ENCODE assay signal across 21 cellular contexts in genomic region chr9:36415822-36416515, GRCh38. TPM values are rescaled to one million over a fixed set of nuclear protein-coding genes. Genes with fewer than 3 reads are reported as not detected.
DNase-seq lines count a peak whose midpoint lies in the region; ATAC-seq, FAIRE-seq and TF ChIP-seq lines count a peak whose summit lies in the region.
"Had no signal": no experiment of that assay in that cellular context is flagged by ENCODE, and none has a peak within 500 bp of the region (broad histone marks: within the 10 kb centered on the region; RNA-seq: fewer than 3 reads in every experiment).

No MANE protein-coding gene starts in this region.

- 83 to 84% methylated on average over 2 to 11 of the region's 11 CpGs for WGBS in endodermal cell (ENCODE audit: insufficient coverage in 1 of 2, insufficient read length in 1 of 2), 2 experiments
- WGBS in trophoblast cell (ENCODE audit: extremely low coverage, insufficient coverage, insufficient read length): no CpG with 5 or more reads among the region's 11 CpGs
- 96% methylated on average over 11 of the region's 11 CpGs for WGBS in pancreas, 2 donors

- H3K4me3 Mint-ChIP-seq in endodermal cell: no peak overlapping the region

- H3K9ac ChIP-seq in endodermal cell (ENCODE audit: extremely low read depth, low read length, poor library complexity, severe bottlenecking) (no peak overlapping the region), trophoblast cell (ENCODE audit: low read length) (no peak overlapping the region)

- no peak overlapping the region for H3K4me3 ChIP-seq in NB4 (ENCODE audit: low read depth, low read length)
- H3K4me3 ChIP-seq in endodermal cell (ENCODE audit: low read length): no peak overlapping the region
- no peak overlapping the region for H3K4me3 ChIP-seq in trophoblast cell (ENCODE audit: low read depth, low read length)
- no peak overlapping the region for H3K4me3 ChIP-seq in pancreas
- H3K4me3 ChIP-seq: PC-9, SJCRH30, thoracic aorta had no signal

- FAIRE-seq in HTR-8/SVneo (lab: Jason Lieb, UNC): no peak
- no peak for FAIRE-seq in pancreas (lab: Jason Lieb, UNC)
- FAIRE-seq: islet of Langerhans had no signal

- TF ChIP-seq POLR2A in NB4 (IDR thresholded peaks at IDR 0.05; ENCODE audit: extremely low read depth, insufficient read length): no peak

- H2AFZ ChIP-seq in trophoblast cell (ENCODE audit: insufficient read depth, low read length, poor library complexity): no peak overlapping the region
- H2AFZ ChIP-seq: PC-9 had no signal

- no peak overlapping the region for H2AK5ac ChIP-seq in trophoblast cell (ENCODE audit: low read length)

- no peak overlapping the region for H3K14ac ChIP-seq in trophoblast cell (ENCODE audit: low read length)

- H3K4me2 ChIP-seq in trophoblast cell (ENCODE audit: low read length): no peak overlapping the region
- H3K4me2 ChIP-seq: PC-9 had no signal

- intact Hi-C loops in pancreas (cut with DNase I): loop anchor here in 1 of 3 donors (10.0 kb wide), 1 partner anchor 129 kb away; no protein-coding TSS in a partner anchor

- peaks cover 18% of the 10 kb centered on the region for H3K36me3 Mint-ChIP-seq in endodermal cell (ENCODE audit: low read depth)

- peak overlapping the region; percentile 66 for H3K27ac Mint-ChIP-seq in endodermal cell
- H3K27ac Mint-ChIP-seq: activated T-helper 2 cell treated with anti-CD3 and anti-CD28 coated beads, Interferon-gamma antibody, Interleukin-2, Interleukin-4, amounts not matched to agents 10 μg/mL and 5 μg/mL and 100 μg/mL, durations not matched to agents 14 hours and 24 hours and 36 hours had no signal

- H3K79me2 ChIP-seq in trophoblast cell (ENCODE audit: control insufficient read depth, insufficient read depth, low read length, poor library complexity): no peaks in the 10 kb centered on the region

- no peak overlapping the region for H3K4ac ChIP-seq in trophoblast cell (ENCODE audit: low read depth, low read length)

- H3K36me3 ChIP-seq in endodermal cell (ENCODE audit: control insufficient read depth, insufficient read depth, low read length): peaks cover 14% of the 10 kb centered on the region
- peaks cover 3 to 4% of the 10 kb centered on the region in 2 experiments for H3K36me3 ChIP-seq in trophoblast cell (ENCODE audit: control insufficient read depth in 1 of 2, insufficient read depth in 2 of 2, low read length in 2 of 2)
- no peaks in the 10 kb centered on the region for H3K36me3 ChIP-seq in pancreas
- H3K36me3 ChIP-seq: SJCRH30, thoracic aorta had no signal

- no peak overlapping the region for H2BK120ac ChIP-seq in trophoblast cell (ENCODE audit: insufficient read depth, low read length, poor library complexity)

- H3K9me3 Mint-ChIP-seq in endodermal cell: no peaks in the 10 kb centered on the region
- H3K9me3 Mint-ChIP-seq: activated T-helper 2 cell treated with anti-CD3 and anti-CD28 coated beads, Interferon-gamma antibody, Interleukin-2, Interleukin-4, amounts not matched to agents 10 μg/mL and 5 μg/mL and 100 μg/mL, durations not matched to agents 14 hours and 24 hours and 36 hours had no signal

- H2BK5ac ChIP-seq in trophoblast cell (ENCODE audit: low read depth, low read length, poor library complexity): no peak overlapping the region

- H2BK12ac ChIP-seq in trophoblast cell (ENCODE audit: low read length): no peak overlapping the region

- H4K12ac ChIP-seq in trophoblast cell (ENCODE audit: low read depth, low read length): peak overlapping the region; percentile 84

- H3K27me3 Mint-ChIP-seq in endodermal cell (ENCODE audit: insufficient read depth): no peaks in the 10 kb centered on the region

- no peak overlapping the region for H3K18ac ChIP-seq in trophoblast cell (ENCODE audit: low read length)

- no peak overlapping the region for H4K8ac ChIP-seq in trophoblast cell (ENCODE audit: low read depth, low read length)

- DNase-seq in NCI-H82 (lab: John Stamatoyannopoulos, UW) (peak; percentile 6), NCI-H82 treated with DMSO at 0.1 percent for 48 hours (lab: John Stamatoyannopoulos, UW; ENCODE audit: unreplicated experiment) (no peak), NB4 (ENCODE audit: low read depth) (peak; percentile 15), endodermal cell (peak; percentile 79), trophoblast cell (no peak), HTR-8/SVneo (ENCODE audit: insufficient read length, low spot score) (no peak), pancreas (no peak)
- DNase-seq: 8988T; activated CD4-positive, CD25-positive, alpha-beta regulatory T cell treated with anti-CD3 and anti-CD28 coated beads, Interleukin-2, amount 50 U/mL, for 72 hours; C1 segment of cervical spinal cord; DMS 273 treated with DMSO at 0.1 percent for 48 hours; NCI-H2029 treated with DMSO at 0.1 percent for 48 hours; NCI-H524; PC-9; retina; SJCRH30; stimulated activated CD4-positive, alpha-beta T cell treated with anti-CD3 and anti-CD28 coated beads, Interleukin-12 subunit alpha, Interleukin-12 subunit beta, amount 100 ng/mL, for 4 hours had no signal

- peaks cover 30% of the 10 kb centered on the region for H3K4me1 Mint-ChIP-seq in endodermal cell

- H3K4me1 ChIP-seq in endodermal cell (ENCODE audit: control insufficient read depth, insufficient read depth, low read length): peaks cover 6% of the 10 kb centered on the region
- H3K4me1 ChIP-seq in trophoblast cell (ENCODE audit: control insufficient read depth in 1 of 2, insufficient read depth in 2 of 2, low read length in 2 of 2): peaks cover 5 to 6% of the 10 kb centered on the region in 2 experiments
- H3K4me1 ChIP-seq in pancreas: peaks cover 0 to 13% (median 6%) of the 10 kb centered on the region in 3 donors

- ATAC-seq in GM18907 (IDR thresholded peaks at IDR 0.05; ENCODE audit: unreplicated experiment) (no peak), pancreas (no peak)

- no peaks in the 10 kb centered on the region for H3K27me3 ChIP-seq in endodermal cell (ENCODE audit: control insufficient read depth, insufficient read depth, low read length, poor library complexity, severe bottlenecking)
- no peaks in the 10 kb centered on the region for H3K27me3 ChIP-seq in trophoblast cell (ENCODE audit: insufficient read depth, low read length)
- no peaks in the 10 kb centered on the region for H3K27me3 ChIP-seq in pancreas
- H3K27me3 ChIP-seq: SJCRH30 had no signal

- TF ChIP-seq CTCF in NB4 (IDR thresholded peaks at IDR 0.05; ENCODE audit: low read depth, low read length) (no peak), endodermal cell (conservative IDR thresholded peaks at IDR 0.05) (peak; percentile 42), pancreas (IDR thresholded peaks at IDR 0.05) (no peak)

- H4K91ac ChIP-seq in trophoblast cell (ENCODE audit: low read depth, low read length): no peak overlapping the region

- H3K9me3 ChIP-seq in endodermal cell (ENCODE audit: control insufficient read depth, low read length) (no peaks in the 10 kb centered on the region), trophoblast cell (ENCODE audit: insufficient read depth, low read depth, low read length) (no peaks in the 10 kb centered on the region), pancreas (no peaks in the 10 kb centered on the region)
- H3K9me3 ChIP-seq: SJCRH30, thoracic aorta had no signal

- H3K27ac ChIP-seq in endodermal cell (ENCODE audit: low read depth, low read length): peak overlapping the region; percentile 1
- H3K27ac ChIP-seq in trophoblast cell (ENCODE audit: low read depth, low read length): no peak overlapping the region
- H3K27ac ChIP-seq in pancreas: no peak overlapping the region
- H3K27ac ChIP-seq: PC-9, SJCRH30, thoracic aorta had no signal

- peaks cover 2% of the 10 kb centered on the region for H3K79me1 ChIP-seq in trophoblast cell (ENCODE audit: low read length)

- H3K23ac ChIP-seq in trophoblast cell (ENCODE audit: low read length): no peak overlapping the region

RNA-seq across cellular contexts. Expression of gene RNF38, which starts 15.9 kb away (rescaled TPM):
- total RNA-seq in endodermal cell (10 to 100 TPM; 47.5 to 49.7 TPM), pancreas (10 to 100 TPM; 17.0 to 39.4 (median 19.9) TPM)
- polyA plus RNA-seq in endodermal cell (2013, experiment 1 of 2): 51.3 TPM
- 43.0 TPM for polyA plus RNA-seq in endodermal cell (2013, experiment 2 of 2)
- polyA plus RNA-seq in trophoblast cell (2013): 61.8 and 63.0 TPM in 2 replicates
- 10 to 100 TPM in 1 of 2 donors, 1 to 10 TPM in 1; 4.4 to 10.8 TPM for polyA plus RNA-seq in pancreas

Comparison
In these comparisons a context has a peak if more than half of its experiments do, and no peak if none do; other contexts are left out.
1. DNase-seq: peak in NCI-H82 (single experiment), NB4 (single experiment) and endodermal cell (single experiment); none in NCI-H82 treated with DMSO at 0.1 percent for 48 hours (single experiment), trophoblast cell (0 of 2), HTR-8/SVneo (single experiment) and pancreas (0 of 6).